In genomic region chr5:59319286-59319685, GRCh38 we compare ENCODE assay signal across 21 cellular contexts.
A peak's percentile ranks its signal among the peaks of the same experiment; 100 is the strongest.
DNase-seq lines count a peak whose midpoint lies in the region; ATAC-seq, FAIRE-seq and TF ChIP-seq lines count a peak whose summit lies in the region.
"Had no signal": no experiment of that assay in that cellular context is flagged by ENCODE, and none has a peak within 500 bp of the region (broad histone marks: within the 10 kb centered on the region; RNA-seq: fewer than 3 reads in every experiment).

No MANE protein-coding gene starts in this region.

- H3K79me2 ChIP-seq in astrocyte (ENCODE audit: insufficient read depth, low read length) = no peaks in the 10 kb centered on the region

- ATAC-seq in upper lobe of right lung (no peak), GM18873 (IDR thresholded peaks at IDR 0.05; ENCODE audit: low FRiP score, unreplicated experiment) (no peak), HG02973 (IDR thresholded peaks at IDR 0.05; ENCODE audit: unreplicated experiment) (no peak)
- ATAC-seq: Panc1 had no signal

- H3K9me3 ChIP-seq in astrocyte (ENCODE audit: insufficient read depth, low read depth, low read length) (no peaks in the 10 kb centered on the region), upper lobe of right lung (no peaks in the 10 kb centered on the region)

- H3K4me3 ChIP-seq in astrocyte (ENCODE audit: insufficient read depth, low read depth, low read length) (no peak overlapping the region), upper lobe of right lung (no peak overlapping the region)
- H3K4me3 ChIP-seq: GM23248 had no signal

- H3K27ac ChIP-seq in astrocyte (ENCODE audit: low read depth, low read length) (no peak overlapping the region), upper lobe of right lung (no peak overlapping the region)
- H3K27ac ChIP-seq: GM23248 had no signal

- DNase-seq in M059J (ENCODE audit: low read depth) = peak; percentile 27
- DNase-seq in astrocyte (ENCODE audit: low read depth) = no peak
- DNase-seq in left kidney (ENCODE audit: low read depth, low spot score) = peak; percentile 24
- peak; percentile 28 for DNase-seq in renal cortical epithelial cell (ENCODE audit: low read depth)
- no peak for DNase-seq in Calu3
- DNase-seq in upper lobe of right lung = no peak
- DNase-seq: CD4-positive, CD25-positive, alpha-beta regulatory T cell; DMS79; GM23248; H9; KBM-7; NCI-H1105; NCI-H146; NCI-H2029 treated with DMSO at 0.1 percent for 48 hours; NCI-H2171; NCI-H345; NCI-H524; NCI-H82 had no signal

- no peak overlapping the region for H3K9ac ChIP-seq in astrocyte (ENCODE audit: low read length)
- H3K9ac ChIP-seq: GM23248 had no signal

- H3K4me1 Mint-ChIP-seq in astrocyte (ENCODE audit: low read depth, unreplicated experiment) (peaks cover 30% of the 10 kb centered on the region), Calu3 (ENCODE audit: low read depth, unreplicated experiment) (peaks cover 9% of the 10 kb centered on the region)
- H3K4me1 Mint-ChIP-seq: CD4-positive, CD25-positive, alpha-beta regulatory T cell had no signal

- H3K36me3 ChIP-seq in astrocyte (ENCODE audit: insufficient read depth, low read length) (no peaks in the 10 kb centered on the region), upper lobe of right lung (no peaks in the 10 kb centered on the region)

- H3K4me3 Mint-ChIP-seq in astrocyte (ENCODE audit: unreplicated experiment) (no peak overlapping the region), Calu3 (ENCODE audit: low read depth, unreplicated experiment) (no peak overlapping the region)
- H3K4me3 Mint-ChIP-seq: CD4-positive, CD25-positive, alpha-beta regulatory T cell; H9 had no signal

- no peak for FAIRE-seq in astrocyte (lab: Jason Lieb, UNC)

- BruUV-seq in Calu3 (replicated peaks; lab: Mats Ljungman, UMichigan) = no TSS peak

- intact Hi-C loops in Calu3 (cut with micrococcal nuclease; ENCODE audit: unreplicated experiment) = no loop called here
- intact Hi-C loops in upper lobe of right lung (cut with DNase I) = no loop called here

- H3K9me3 Mint-ChIP-seq in astrocyte (ENCODE audit: unreplicated experiment) (no peaks in the 10 kb centered on the region), Calu3 (ENCODE audit: low read depth, unreplicated experiment) (no peaks in the 10 kb centered on the region)
- H3K9me3 Mint-ChIP-seq: H9 had no signal

- H3K27ac Mint-ChIP-seq in astrocyte (ENCODE audit: unreplicated experiment) (peak overlapping the region; percentile 63), Calu3 (ENCODE audit: unreplicated experiment) (no peak overlapping the region)
- H3K27ac Mint-ChIP-seq: CD4-positive, CD25-positive, alpha-beta regulatory T cell; H9 had no signal

- CTCF ChIA-PET in Calu3 (lab: Charles Lee) = no interaction called here

- H3K27me3 ChIP-seq in astrocyte (ENCODE audit: insufficient read depth, low read length) (no peaks in the 10 kb centered on the region), upper lobe of right lung (no peaks in the 10 kb centered on the region)

- TF ChIP-seq CTCF in astrocyte (IDR thresholded peaks at IDR 0.05; ENCODE audit: insufficient read depth, low read depth, low read length) (no peak), Calu3 (IDR thresholded peaks at IDR 0.05; ENCODE audit: unreplicated experiment) (no peak), upper lobe of right lung (IDR thresholded peaks at IDR 0.05) (no peak)

- no peaks in the 10 kb centered on the region for H3K36me3 Mint-ChIP-seq in astrocyte (ENCODE audit: low read depth, unreplicated experiment)
- H3K36me3 Mint-ChIP-seq in Calu3 (ENCODE audit: insufficient read depth, unreplicated experiment) = no peaks in the 10 kb centered on the region
- H3K36me3 Mint-ChIP-seq: CD4-positive, CD25-positive, alpha-beta regulatory T cell had no signal

- H4K20me1 ChIP-seq in astrocyte (ENCODE audit: insufficient read depth, low read length) = no peaks in the 10 kb centered on the region

- peaks cover 6% of the 10 kb centered on the region for H3K27me3 Mint-ChIP-seq in astrocyte (ENCODE audit: low read depth, unreplicated experiment)
- no peaks in the 10 kb centered on the region for H3K27me3 Mint-ChIP-seq in Calu3 (ENCODE audit: unreplicated experiment)
- H3K27me3 Mint-ChIP-seq: CD4-positive, CD25-positive, alpha-beta regulatory T cell had no signal

- no peak overlapping the region for H2AFZ ChIP-seq in astrocyte (ENCODE audit: low read depth, low read length)
- H2AFZ ChIP-seq: GM23248 had no signal

- H3K4me1 ChIP-seq in astrocyte (ENCODE audit: insufficient read depth, low read length) (no peaks in the 10 kb centered on the region), upper lobe of right lung (peaks cover 10% of the 10 kb centered on the region)

- H3K4me2 ChIP-seq in astrocyte (ENCODE audit: low read length) = no peak overlapping the region

Comparison
In these comparisons a context has a peak if more than half of its experiments do, and no peak if none do; other contexts are left out.
1. DNase-seq: peak in M059J (single experiment), left kidney (single experiment) and renal cortical epithelial cell (single experiment); none in astrocyte (single experiment), Calu3 (single experiment) and upper lobe of right lung (single experiment).